In genomic region chr11:32991898-32992297, GRCh38 we compare ENCODE assay signal across 34 cellular contexts.
"Had no signal": no experiment of that assay in that cellular context is flagged by ENCODE, and none has a peak within 500 bp of the region (broad histone marks: within the 10 kb centered on the region; RNA-seq: fewer than 3 reads in every experiment).

No MANE protein-coding gene starts in this region.

- DNase-seq: Karpas-422, Kasumi-1, MG63, MM.1S, MV-4-11, NCI-H1048, NCI-H1092, NCI-H1105, NCI-H1105 treated with DMSO at 0.1 percent for 48 hours, NCI-H1417, NCI-H1417 treated with DMSO at 0.1 percent for 48 hours, NCI-H1436, NCI-H1436 treated with DMSO at 0.1 percent for 48 hours, NCI-H146, NCI-H1694, NCI-H1694 treated with DMSO at 0.1 percent for 48 hours, NCI-H187, NCI-H187 treated with DMSO at 0.1 percent for 48 hours, NCI-H1930, NCI-H2029, NCI-H2029 treated with DMSO at 0.1 percent for 48 hours, NCI-H2081, NCI-H2081 treated with DMSO at 0.1 percent for 48 hours, NCI-H2107, NCI-H2171, NCI-H2171 treated with DMSO at 0.1 percent for 48 hours, NCI-H2227 treated with DMSO at 0.1 percent for 48 hours, NCI-H226, NCI-H345, NCI-H446, NCI-H446 treated with DMSO at 0.1 percent for 48 hours, NCI-H510A, NCI-H510A treated with DMSO at 0.1 percent for 48 hours, NCI-H524 had no signal

- H3K4me3 ChIP-seq: MG63 had no signal

- H3K27me3 ChIP-seq: MG63 had no signal

- H3K36me3 ChIP-seq: MG63 had no signal
